In the genomic region with DNA sequence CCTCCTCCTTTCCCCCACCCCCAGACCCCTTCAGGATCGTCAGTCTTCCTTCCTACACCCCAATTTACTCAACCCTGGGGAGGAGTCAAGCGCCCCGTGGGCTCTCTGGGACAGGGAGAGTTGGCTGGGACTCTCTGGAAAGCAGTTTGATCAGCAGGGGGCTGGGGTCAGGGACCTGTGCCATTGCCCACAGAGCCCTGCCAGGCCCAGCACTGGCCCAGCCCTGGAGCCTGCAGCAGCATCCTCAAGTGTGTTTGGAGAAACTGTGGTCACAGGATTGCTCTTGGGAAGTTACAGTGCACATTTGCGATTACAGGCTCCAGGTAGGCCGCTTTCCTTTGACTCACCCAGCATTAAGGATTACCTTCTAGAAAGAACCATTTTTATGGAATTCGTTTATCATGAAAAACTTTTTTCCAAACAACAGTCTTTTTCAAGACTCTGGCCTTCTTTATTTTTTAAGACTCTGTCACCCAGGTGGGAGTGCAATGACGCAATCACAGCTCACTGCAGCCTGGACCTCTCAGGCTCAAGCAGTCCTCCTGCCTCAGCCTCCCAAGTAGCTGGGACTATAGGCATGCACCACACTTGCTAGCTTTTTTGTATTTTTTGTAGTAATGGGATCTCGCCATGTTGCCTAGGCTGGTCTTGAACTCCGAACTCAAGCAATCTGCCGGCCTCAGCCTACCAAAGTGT, we compare ENCODE assay signal across 15 cellular contexts. TPM values are rescaled to one million over a fixed set of nuclear protein-coding genes. Genes with fewer than 3 reads are reported as not detected.
"Had no signal": no experiment of that assay in that cellular context is flagged by ENCODE, and none has a peak within 500 bp of the region (broad histone marks: within the 10 kb centered on the region; RNA-seq: fewer than 3 reads in every experiment).

No MANE protein-coding gene starts in this region.

- H3K4me3 ChIP-seq: tibial artery had no signal

- H3K27me3 ChIP-seq: tibial artery had no signal

- H3K36me3 ChIP-seq: neutrophil, tibial artery had no signal

- H3K27ac ChIP-seq: neutrophil, tibial artery, VCaP had no signal

- H3K9me3 ChIP-seq: neutrophil, tibial artery had no signal

- DNase-seq: activated CD4-positive, alpha-beta T cell treated with anti-CD3 and anti-CD28 coated beads, Interleukin-2, amount 50 U/mL, for 4 hours; activated gamma-delta T cell; activated T-cell treated with anti-CD3 and anti-CD28 coated beads, Interleukin-2, amount 50 U/mL, for 72 hours; hypothalamus; mesenchymal stem cell; naive thymus-derived CD4-positive, alpha-beta T cell; retina; stimulated activated CD4-positive, alpha-beta T cell treated with anti-CD3 and anti-CD28 coated beads, Interleukin-12 subunit alpha, Interleukin-12 subunit beta, amount 100 ng/mL, for 4 hours; stimulated activated CD4-positive, alpha-beta T cell treated with anti-CD3 and anti-CD28 coated beads, Interleukin-1b, Interleukin-23, amount 100 ng/mL, for 48 hours; stimulated activated CD8-positive, alpha-beta memory T cell treated with anti-CD3 and anti-CD28 coated beads, Interleukin-4, amount 100 ng/mL, for 48 hours; stimulated activated naive CD4-positive, alpha-beta T cell; T-helper 2 cell; tibial artery had no signal

- ATAC-seq: activated T-cell treated with anti-CD3 and anti-CD28 coated beads, Interleukin-2, amount 50 U/mL, for 72 hours; naive thymus-derived CD4-positive, alpha-beta T cell had no signal

RNA-seq across cellular contexts. Expression of a gene that starts 50.7 kb away (rescaled TPM):
- polyA plus RNA-seq: naive thymus-derived CD4-positive, alpha-beta T cell had no signal
